In the genomic region with DNA sequence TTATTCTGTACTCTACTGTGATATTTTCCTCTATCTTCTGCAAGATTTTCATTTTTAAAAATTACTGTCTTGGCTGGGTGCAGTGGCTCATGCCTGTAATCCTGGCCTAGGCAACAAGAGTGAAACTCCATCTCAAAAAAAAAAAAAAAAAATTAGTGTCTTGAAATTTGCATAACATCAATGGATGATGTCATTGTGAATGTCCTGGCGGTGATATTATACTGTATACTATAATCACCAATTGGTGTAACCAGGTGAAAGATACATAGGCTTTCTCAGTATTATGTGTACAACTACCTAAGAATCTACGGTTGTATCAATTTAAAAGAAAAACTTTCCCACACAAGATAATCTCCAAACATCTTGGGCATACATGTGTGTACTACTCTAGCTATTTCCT, we compare ENCODE assay signal across 11 cellular contexts. TPM values are rescaled to one million over a fixed set of nuclear protein-coding genes. Genes with fewer than 3 reads are reported as not detected.
DNase-seq lines count a peak whose midpoint lies in the region; ATAC-seq and TF ChIP-seq lines count a peak whose summit lies in the region.
"Had no signal": no experiment of that assay in that cellular context is flagged by ENCODE, and none has a peak within 500 bp of the region (broad histone marks: within the 10 kb centered on the region; RNA-seq: fewer than 3 reads in every experiment).

No MANE protein-coding gene starts in this region.

- peak overlapping the region; percentile 79 for H3K9ac ChIP-seq in adipocyte (ENCODE audit: low read length)

- CTCF ChIA-PET in CD4-positive, alpha-beta memory T cell (lab: Charles Lee; ENCODE audit: partially characterized antibody): interaction anchor here (0.7 kb wide), 1 partner anchor 9 kb away, joined by 4 read pairs; no protein-coding TSS in a partner anchor

- peak overlapping the region; percentile 92 for H3K27ac ChIP-seq in CD4-positive, alpha-beta memory T cell (ENCODE audit: low read depth, low read length)

- no peak overlapping the region for H3K4me3 ChIP-seq in CD4-positive, alpha-beta memory T cell (ENCODE audit: low read length in 2 of 2)
- no peak overlapping the region for H3K4me3 ChIP-seq in adipocyte (ENCODE audit: low read length)

- no peaks in the 10 kb centered on the region for H3K36me3 ChIP-seq in CD4-positive, alpha-beta memory T cell (ENCODE audit: insufficient read depth, low read length)
- peaks cover 5% of the 10 kb centered on the region for H3K36me3 ChIP-seq in adipocyte (ENCODE audit: control insufficient read depth, insufficient read depth, low read length, severe bottlenecking)

- no peaks in the 10 kb centered on the region for H3K27me3 ChIP-seq in CD4-positive, alpha-beta memory T cell (ENCODE audit: insufficient read depth, low read length)
- no peaks in the 10 kb centered on the region for H3K27me3 ChIP-seq in adipocyte (replicated peaks; ENCODE audit: control insufficient read depth, insufficient read depth, low read length)
- H3K27me3 ChIP-seq: heart left ventricle, left lung had no signal

- ATAC-seq in naive thymus-derived CD8-positive, alpha-beta T cell: no peak
- ATAC-seq in HG02610 (IDR thresholded peaks at IDR 0.05; ENCODE audit: unreplicated experiment) (no peak), HG02588 (IDR thresholded peaks at IDR 0.05; ENCODE audit: unreplicated experiment) (no peak), GM21619 (IDR thresholded peaks at IDR 0.05; ENCODE audit: unreplicated experiment) (no peak)

- POLR2A ChIA-PET in CD4-positive, alpha-beta memory T cell (lab: Charles Lee; ENCODE audit: partially characterized antibody): no interaction called here
- POLR2A ChIA-PET in naive thymus-derived CD8-positive, alpha-beta T cell (lab: Charles Lee): interaction anchor here (1.5 kb wide), 1 partner anchor 16 kb away, joined by 5 read pairs; no protein-coding TSS in a partner anchor

- peaks cover 0 to 30% (median 12%) of the 10 kb centered on the region in 8 donors for H3K9me3 Mint-ChIP-seq in CD4-positive, alpha-beta memory T cell
- no peaks in the 10 kb centered on the region for H3K9me3 Mint-ChIP-seq in HFFc6
- H3K9me3 Mint-ChIP-seq in naive thymus-derived CD8-positive, alpha-beta T cell: peaks cover 0 to 40% (median 6%) of the 10 kb centered on the region in 9 donors

- peak in 2 of 5 donors; percentile 45 to 52 for DNase-seq in CD4-positive, alpha-beta memory T cell
- no peak for DNase-seq in HFFc6
- no peak for DNase-seq in adipocyte (ENCODE audit: low read depth)
- DNase-seq in naive thymus-derived CD8-positive, alpha-beta T cell: peak in 1 of 10 donors; percentile 13
- DNase-seq: activated effector memory CD4-positive, alpha-beta T cell treated with Interleukin-2 at 50 U/mL for 16 hours; NCI-H2171 had no signal

- TF ChIP-seq CTCF in HFFc6 (IDR thresholded peaks at IDR 0.05): no peak

- peak overlapping the region; percentile 20 to 99 (median 97) for H3K4me3 Mint-ChIP-seq in CD4-positive, alpha-beta memory T cell
- H3K4me3 Mint-ChIP-seq in HFFc6: peak overlapping the region; percentile 91; the same call in 1 of the 2 replicates
- H3K4me3 Mint-ChIP-seq in naive thymus-derived CD8-positive, alpha-beta T cell: peak overlapping the region; percentile 55 to 99 (median 93)

- intact Hi-C loops in CD4-positive, alpha-beta memory T cell (cut with micrococcal nuclease): no loop called here

- H3K27ac Mint-ChIP-seq in CD4-positive, alpha-beta memory T cell: peak overlapping the region; percentile 91 to 100 (median 100)
- H3K27ac Mint-ChIP-seq in HFFc6: peak overlapping the region; percentile 91
- peak overlapping the region; percentile 37 to 100 (median 100) for H3K27ac Mint-ChIP-seq in naive thymus-derived CD8-positive, alpha-beta T cell

- H3K4me1 Mint-ChIP-seq in CD4-positive, alpha-beta memory T cell: peaks cover 15 to 42% (median 25%) of the 10 kb centered on the region in 4 donors
- peaks cover 34% of the 10 kb centered on the region for H3K4me1 Mint-ChIP-seq in HFFc6 (ENCODE audit: low read depth)
- peaks cover 10 to 42% (median 33%) of the 10 kb centered on the region in 4 donors for H3K4me1 Mint-ChIP-seq in naive thymus-derived CD8-positive, alpha-beta T cell

- no peaks in the 10 kb centered on the region for H3K9me3 ChIP-seq in CD4-positive, alpha-beta memory T cell (ENCODE audit: control insufficient read depth in 1 of 2, low read length in 2 of 2)
- H3K9me3 ChIP-seq in adipocyte (ENCODE audit: control insufficient read depth, low read length): no peaks in the 10 kb centered on the region
- H3K9me3 ChIP-seq: heart left ventricle had no signal

- peaks cover 14% of the 10 kb centered on the region for H3K4me1 ChIP-seq in CD4-positive, alpha-beta memory T cell (ENCODE audit: insufficient read depth, low read length)
- peaks cover 28% of the 10 kb centered on the region for H3K4me1 ChIP-seq in adipocyte (ENCODE audit: control insufficient read depth, insufficient read depth, low read length)

- H3K36me3 Mint-ChIP-seq in CD4-positive, alpha-beta memory T cell: peaks cover 24 to 47% of the 10 kb centered on the region in 2 donors
- peaks cover 15% of the 10 kb centered on the region for H3K36me3 Mint-ChIP-seq in HFFc6 (ENCODE audit: low read depth)
- H3K36me3 Mint-ChIP-seq in naive thymus-derived CD8-positive, alpha-beta T cell: peaks cover 0 to 50% (median 49%) of the 10 kb centered on the region in 3 donors

- H3K27me3 Mint-ChIP-seq in CD4-positive, alpha-beta memory T cell: no peaks in the 10 kb centered on the region
- H3K27me3 Mint-ChIP-seq in HFFc6 (ENCODE audit: insufficient read depth): no peaks in the 10 kb centered on the region; the same call in 1 of the 2 replicates
- no peaks in the 10 kb centered on the region for H3K27me3 Mint-ChIP-seq in naive thymus-derived CD8-positive, alpha-beta T cell

RNA-seq across cellular contexts. Expression of a gene that starts 15.2 kb away (rescaled TPM):
- total RNA-seq in CD4-positive, alpha-beta memory T cell: 10 to 100 TPM; 56.5 to 58.3 TPM
- 10 to 100 TPM; 27.9 to 36.0 TPM for polyA plus RNA-seq in CD4-positive, alpha-beta memory T cell
- 10 to 100 TPM in 4 of 6 experiments, 1 to 10 TPM in 2; 9.8 to 13.0 (median 11.3) TPM for total RNA-seq in HFFc6 (2021; fragmentation: NEBNext Ultra II Directional; extraction: Animal tissue kit (Norgen Biotek cat#: 25700))
- 10 to 100 TPM; 52.4 to 60.9 TPM for total RNA-seq in naive thymus-derived CD8-positive, alpha-beta T cell
- polyA plus RNA-seq in naive thymus-derived CD8-positive, alpha-beta T cell: 10 to 100 TPM; 31.1 to 35.2 (median 31.2) TPM
